Comparison of ENCODE assay signal across 7 cellular contexts in genomic region chr6:106098383-106099234, GRCh38. TPM values are rescaled to one million over a fixed set of nuclear protein-coding genes. Genes with fewer than 3 reads are reported as not detected.
DNase-seq lines count a peak whose midpoint lies in the region; ATAC-seq and TF ChIP-seq lines count a peak whose summit lies in the region.

No MANE protein-coding gene starts in this region.

- no peak for TF ChIP-seq EP300 in esophagus muscularis mucosa (IDR thresholded peaks at IDR 0.05)

- ATAC-seq in GM19463 (IDR thresholded peaks at IDR 0.05; ENCODE audit: unreplicated experiment) (peak; percentile 38), sciatic nerve (peak; percentile 66)

- H3K4me3 ChIP-seq in esophagus muscularis mucosa = peak overlapping the region; percentile 43 to 55 (median 46)

- H3K27ac ChIP-seq in esophagus muscularis mucosa (replicated peaks in 1 of 4) = peak overlapping the region; percentile 54 to 74 (median 58)

- intact Hi-C loops in esophagus muscularis mucosa (cut with DNase I) (no loop called here), sciatic nerve (cut with DNase I) (no loop called here)

- TF ChIP-seq CTCF in esophagus muscularis mucosa (IDR thresholded peaks at IDR 0.05) = no peak

- no peaks in the 10 kb centered on the region for H3K9me3 ChIP-seq in esophagus muscularis mucosa

- TF ChIP-seq POLR2A in esophagus muscularis mucosa (IDR thresholded peaks at IDR 0.05; ENCODE audit: low read depth) = no peak

- WGBS in esophagus muscularis mucosa = 28% methylated on average over 19 of the region's 19 CpGs

- peaks cover 0 to 37% (median 8%) of the 10 kb centered on the region in 4 donors for H3K27me3 ChIP-seq in esophagus muscularis mucosa

- DNase-seq in LoVo (ENCODE audit: low spot score) (peak; percentile 94), esophagus muscularis mucosa (ENCODE audit: extremely low spot score) (peak; percentile 91), sciatic nerve (ENCODE audit: low spot score) (no peak), NCI-H82 (lab: John Stamatoyannopoulos, UW) (no peak), NCI-H146 (lab: John Stamatoyannopoulos, UW) (no peak)
- DNase-seq in activated CD8-positive, alpha-beta memory T cell treated with anti-CD3 and anti-CD28 coated beads for 24 hours = peak; percentile 82

- peaks cover 2 to 19% (median 11%) of the 10 kb centered on the region in 4 donors for H3K4me1 ChIP-seq in esophagus muscularis mucosa

- H3K36me3 ChIP-seq in esophagus muscularis mucosa = no peaks in the 10 kb centered on the region

RNA-seq across cellular contexts. Expression of gene PRDM1, which starts 12.5 kb away (rescaled TPM):
- total RNA-seq in esophagus muscularis mucosa = 1 to 10 TPM; 1.8 to 5.1 (median 2.3) TPM
- total RNA-seq in sciatic nerve = 15.9 TPM

Comparison
In these comparisons a context has a peak if more than half of its experiments do, and no peak if none do; other contexts are left out.
1. DNase-seq: peak in LoVo (single experiment), activated CD8-positive, alpha-beta memory T cell treated with anti-CD3 and anti-CD28 coated beads for 24 hours (single experiment) and esophagus muscularis mucosa (single experiment); none in sciatic nerve (single experiment), NCI-H82 (single experiment) and NCI-H146 (single experiment).